Comparison of ENCODE assay signal across 8 cellular contexts in the genomic region with DNA sequence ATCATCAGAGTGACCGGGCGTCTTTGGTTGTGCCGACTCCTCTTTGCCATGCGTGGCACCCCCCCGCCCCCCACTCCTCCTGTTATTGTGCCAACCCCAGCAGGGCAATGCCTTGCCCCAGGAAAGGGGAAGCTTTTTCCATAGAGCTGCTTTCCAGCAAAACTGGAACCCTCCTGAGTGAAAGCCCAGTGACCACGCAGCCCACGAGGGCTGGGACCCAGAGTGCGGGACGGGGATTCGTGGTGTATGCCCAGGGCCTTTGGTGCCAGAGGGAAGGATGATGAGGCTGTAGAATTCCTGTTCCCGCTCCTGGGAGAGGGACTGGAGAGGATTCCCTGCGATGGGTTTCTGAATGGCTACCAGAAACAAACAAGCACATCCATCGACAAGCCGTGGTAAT.
A peak's percentile ranks its signal among the peaks of the same experiment; 100 is the strongest.
DNase-seq lines count a peak whose midpoint lies in the region; ATAC-seq and TF ChIP-seq lines count a peak whose summit lies in the region.

No MANE protein-coding gene starts in this region.

- peaks cover 15% of the 10 kb centered on the region for H3K27me3 Mint-ChIP-seq in CD4-positive, CD25-positive, alpha-beta regulatory T cell

- H3K36me3 ChIP-seq in CD4-positive, CD25-positive, alpha-beta regulatory T cell (ENCODE audit: control insufficient read depth, insufficient read depth, low read length) = no peaks in the 10 kb centered on the region
- H3K36me3 ChIP-seq in Loucy (ENCODE audit: insufficient read depth, low read length) = no peaks in the 10 kb centered on the region
- no peaks in the 10 kb centered on the region for H3K36me3 ChIP-seq in duodenal mucosa (ENCODE audit: control insufficient read depth in 1 of 2, insufficient read depth in 2 of 2, low read length in 2 of 2)
- no peaks in the 10 kb centered on the region for H3K36me3 ChIP-seq in neuron (ENCODE audit: insufficient read depth, low read length)

- H3K9me2 ChIP-seq in Loucy (replicated peaks; ENCODE audit: low read depth, low read length) = no peaks in the 10 kb centered on the region

- H3K4me2 ChIP-seq in Loucy (ENCODE audit: low read depth, low read length, poor library complexity, severe bottlenecking) = peak overlapping the region; percentile 81

- DNase-seq in CD4-positive, CD25-positive, alpha-beta regulatory T cell = no peak
- DNase-seq in NCI-H146 treated with DMSO at 0.1 percent for 48 hours (lab: John Stamatoyannopoulos, UW; ENCODE audit: unreplicated experiment) (no peak), G401 (ENCODE audit: low spot score) (no peak)

- no peaks in the 10 kb centered on the region for H3K9me3 ChIP-seq in CD4-positive, CD25-positive, alpha-beta regulatory T cell (ENCODE audit: control insufficient read depth in 2 of 2, low read length in 2 of 2)
- H3K9me3 ChIP-seq in Loucy (ENCODE audit: insufficient read depth, low read depth, low read length) (no peaks in the 10 kb centered on the region), duodenal mucosa (ENCODE audit: control insufficient read depth in 1 of 2, low read length in 2 of 2) (no peaks in the 10 kb centered on the region), neuron (ENCODE audit: low read length) (no peaks in the 10 kb centered on the region)

- H3K9ac ChIP-seq in Loucy (ENCODE audit: low read depth, low read length, poor library complexity, severe bottlenecking) = peak overlapping the region; percentile 58
- no peak overlapping the region for H3K9ac ChIP-seq in duodenal mucosa (ENCODE audit: low read depth in 1 of 2, low read length in 2 of 2)

- ATAC-seq in CD4-positive, CD25-positive, alpha-beta regulatory T cell (ENCODE audit: low read depth in 2 of 2) = no peak
- ATAC-seq in GM21528 (IDR thresholded peaks at IDR 0.05; ENCODE audit: low FRiP score, unreplicated experiment) (no peak), GM21515 (IDR thresholded peaks at IDR 0.05; ENCODE audit: unreplicated experiment) (no peak)

- no peaks in the 10 kb centered on the region for H4K20me1 ChIP-seq in Loucy (ENCODE audit: insufficient read depth, low read length, poor library complexity, severe bottlenecking)

- H3K4me3 ChIP-seq in CD4-positive, CD25-positive, alpha-beta regulatory T cell (ENCODE audit: low read depth, low read length) = peak overlapping the region; percentile 69
- H3K4me3 ChIP-seq in Loucy (ENCODE audit: low read length, poor library complexity, severe bottlenecking) = peak overlapping the region; percentile 58
- H3K4me3 ChIP-seq in duodenal mucosa (ENCODE audit: low read depth in 1 of 2, low read length in 2 of 2) = peak overlapping the region; percentile 7 to 30
- peak overlapping the region; percentile 21 for H3K4me3 ChIP-seq in neuron (ENCODE audit: low read length)

- peaks cover 11 to 53% (median 38%) of the 10 kb centered on the region in 4 donors for H3K4me1 Mint-ChIP-seq in CD4-positive, CD25-positive, alpha-beta regulatory T cell

- H3K9me3 Mint-ChIP-seq in CD4-positive, CD25-positive, alpha-beta regulatory T cell = peaks cover 0 to 3% (median 0%) of the 10 kb centered on the region in 7 donors

- in situ Hi-C loops in G401 (cut with HindIII; ENCODE audit: low sequenced_read_pairs) = no loop called here

- H3K27ac Mint-ChIP-seq in CD4-positive, CD25-positive, alpha-beta regulatory T cell = peak overlapping the region in 2 of 3 donors; percentile 90 to 92

- H3K36me3 Mint-ChIP-seq in CD4-positive, CD25-positive, alpha-beta regulatory T cell = peaks cover 4% of the 10 kb centered on the region

- H2AFZ ChIP-seq in Loucy (ENCODE audit: low read length) (no peak overlapping the region), neuron (ENCODE audit: low read depth, low read length) (peak overlapping the region; percentile 71)

- peaks cover 7% of the 10 kb centered on the region for H3F3A ChIP-seq in Loucy (ENCODE audit: low read depth)

- no peak for TF ChIP-seq CTCF in Loucy (conservative IDR thresholded peaks at IDR 0.05; ENCODE audit: low read length)

- peaks cover 39% of the 10 kb centered on the region for H3K4me1 ChIP-seq in CD4-positive, CD25-positive, alpha-beta regulatory T cell (ENCODE audit: control insufficient read depth, insufficient read depth, low read length, poor library complexity, severe bottlenecking)
- H3K4me1 ChIP-seq in Loucy (ENCODE audit: insufficient read depth, low read length, poor library complexity, severe bottlenecking) = peaks cover 52% of the 10 kb centered on the region
- H3K4me1 ChIP-seq in duodenal mucosa (ENCODE audit: control insufficient read depth in 1 of 2, insufficient read depth in 2 of 2, low read length in 2 of 2) = peaks cover 0 to 8% of the 10 kb centered on the region in 2 donors
- H3K4me1 ChIP-seq in neuron (ENCODE audit: insufficient read depth, low read length) = peaks cover 13% of the 10 kb centered on the region

- no peak overlapping the region for H3K27ac ChIP-seq in CD4-positive, CD25-positive, alpha-beta regulatory T cell (ENCODE audit: insufficient read depth, low read length, poor library complexity, severe bottlenecking)
- no peak overlapping the region for H3K27ac ChIP-seq in duodenal mucosa (ENCODE audit: low read depth, low read length)

- peak overlapping the region; percentile 63 to 88 (median 86) for H3K4me3 Mint-ChIP-seq in CD4-positive, CD25-positive, alpha-beta regulatory T cell

- no peaks in the 10 kb centered on the region for H3K27me3 ChIP-seq in CD4-positive, CD25-positive, alpha-beta regulatory T cell (ENCODE audit: control insufficient read depth, insufficient read depth, low read length)
- no peaks in the 10 kb centered on the region for H3K27me3 ChIP-seq in Loucy (ENCODE audit: insufficient read depth, low read length, poor library complexity, severe bottlenecking)
- no peaks in the 10 kb centered on the region for H3K27me3 ChIP-seq in duodenal mucosa (ENCODE audit: control insufficient read depth in 1 of 2, insufficient read depth in 2 of 2, low read length in 2 of 2)
- H3K27me3 ChIP-seq in neuron (ENCODE audit: insufficient read depth, low read length) = peaks cover 3% of the 10 kb centered on the region

- H3K79me2 ChIP-seq in Loucy (ENCODE audit: insufficient read depth, low read length) = no peaks in the 10 kb centered on the region

Comparison
In these comparisons a context has a peak if more than half of its experiments do, and no peak if none do; other contexts are left out.
1. H3K4me3 ChIP-seq: peak in every context shown above with its lines; median percentile 69 in CD4-positive, CD25-positive, alpha-beta regulatory T cell; 58 in Loucy; 21 in neuron; 18 in duodenal mucosa.